ENCODE assay signal across 9 cellular contexts in genomic region chr6:27604986-27605385, GRCh38.
A peak's percentile ranks its signal among the peaks of the same experiment; 100 is the strongest.
DNase-seq lines count a peak whose midpoint lies in the region; ATAC-seq and TF ChIP-seq lines count a peak whose summit lies in the region.
"Had no signal": no experiment of that assay in that cellular context is flagged by ENCODE, and none has a peak within 500 bp of the region (broad histone marks: within the 10 kb centered on the region; RNA-seq: fewer than 3 reads in every experiment).

No MANE protein-coding gene starts in this region.

- H3K4me2 ChIP-seq in osteoblast (ENCODE audit: insufficient read depth, low read length), result peak overlapping the region; percentile 89

- TF ChIP-seq CTCF in choroid plexus epithelial cell (conservative IDR thresholded peaks at IDR 0.05; ENCODE audit: low read depth, low read length), result no peak
- no peak for TF ChIP-seq CTCF in osteoblast (IDR thresholded peaks at IDR 0.05; ENCODE audit: extremely low read depth, low read depth, low read length)

- H3K79me2 ChIP-seq in osteoblast (ENCODE audit: insufficient read depth, low read length), result no peaks in the 10 kb centered on the region

- H2AFZ ChIP-seq in osteoblast (ENCODE audit: low read length), result peak overlapping the region; percentile 55

- H3K9me3 ChIP-seq in osteoblast (ENCODE audit: low read depth, low read length), result no peaks in the 10 kb centered on the region

- DNase-seq in DMS 273 (lab: John Stamatoyannopoulos, UW; ENCODE audit: unreplicated experiment) (peak; percentile 57), DMS 273 treated with DMSO at 0.1 percent for 48 hours (lab: John Stamatoyannopoulos, UW) (no peak), NCI-H69 (lab: John Stamatoyannopoulos, UW) (peak; percentile 23), choroid plexus epithelial cell (ENCODE audit: low read depth) (peak; percentile 21), osteoblast (ENCODE audit: insufficient read length, low spot score, missing footprints) (no peak), COLO829 (ENCODE audit: low spot score) (no peak)
- DNase-seq in stimulated activated CD4-positive, alpha-beta T cell treated with anti-CD3 and anti-CD28 coated beads, Interleukin-2, amount 100 ng/mL, for 24 hours, result no peak

- H3K36me3 ChIP-seq in osteoblast (ENCODE audit: insufficient read depth, low read length), result no peaks in the 10 kb centered on the region

- H3K27me3 ChIP-seq in osteoblast (ENCODE audit: insufficient read depth, low read length), result no peaks in the 10 kb centered on the region

- H3K4me3 ChIP-seq in choroid plexus epithelial cell (ENCODE audit: low read depth, low read length) (peak overlapping the region; percentile 58), osteoblast (ENCODE audit: insufficient read depth, low read length) (peak overlapping the region; percentile 68)

- no peaks in the 10 kb centered on the region for H4K20me1 ChIP-seq in osteoblast (ENCODE audit: insufficient read depth, low read length)

- ATAC-seq in HG03159 (IDR thresholded peaks at IDR 0.05; ENCODE audit: unreplicated experiment), result no peak

- peaks cover 10% of the 10 kb centered on the region for H3K4me1 ChIP-seq in osteoblast (ENCODE audit: insufficient read depth, low read length)

- H3K27ac ChIP-seq in osteoblast (ENCODE audit: low read depth, low read length), result no peak overlapping the region
- H3K27ac ChIP-seq: 22Rv1 had no signal

Comparison
In these comparisons a context has a peak if more than half of its experiments do, and no peak if none do; other contexts are left out.
1. DNase-seq: peak in DMS 273 (single experiment), NCI-H69 (single experiment) and choroid plexus epithelial cell (single experiment); none in DMS 273 treated with DMSO at 0.1 percent for 48 hours (single experiment), osteoblast (single experiment), stimulated activated CD4-positive, alpha-beta T cell treated with anti-CD3 and anti-CD28 coated beads, Interleukin-2, amount 100 ng/mL, for 24 hours (0 of 2) and COLO829 (single experiment).